Comparison of ENCODE assay signal across 1 cellular context in the genomic region with DNA sequence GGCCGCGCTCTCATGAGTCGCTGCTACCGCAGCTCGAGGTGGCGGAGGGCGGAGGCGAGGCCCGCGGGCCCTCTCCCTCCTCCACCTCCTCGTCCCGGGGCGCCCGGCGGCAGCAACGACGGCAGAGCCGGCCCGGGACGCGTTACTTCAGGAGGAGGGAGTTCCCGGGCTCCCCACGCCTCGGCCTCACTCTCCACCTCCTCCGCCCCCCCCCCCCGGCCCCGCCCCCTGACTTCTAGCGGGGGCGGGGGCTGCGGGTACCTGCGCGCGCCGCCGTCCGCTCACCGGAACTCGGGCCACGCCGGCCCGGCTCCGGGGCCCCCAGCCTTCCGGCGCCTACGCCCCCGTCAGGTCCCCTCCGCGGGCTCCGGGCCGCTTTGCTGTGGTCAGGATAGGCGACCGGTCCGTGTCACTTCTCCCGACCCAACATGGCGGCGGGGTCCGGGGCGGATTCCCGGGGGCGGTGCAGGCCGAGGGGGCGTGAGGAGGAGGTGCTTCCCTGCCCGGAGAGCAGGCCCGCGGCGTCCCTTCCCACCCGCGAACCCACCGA.
A peak's percentile ranks its signal among the peaks of the same experiment; 100 is the strongest.
TF ChIP-seq lines count a peak whose summit lies in the region.

Gene YES1 (minus strand): TSS at position 120 of the 550 bp plus-strand sequence. CDS start 55,415 bp downstream, outside the sequence.

TF ChIP-seq in H1, 55 proteins besides CTCF, POLR2A, EP300 and RAD21 (continued from another document):
- 0 out of 2 replicates have a peak, but pooled peaks have one; percentile 52 for TF ChIP-seq RBBP5 (IDR thresholded peaks at IDR 0.05; ENCODE audit: borderline replicate concordance, low read depth, low read length)
- TF ChIP-seq CREB1 (IDR thresholded peaks at IDR 0.05), result peak; percentile 58
- TF ChIP-seq PHF8 (conservative IDR thresholded peaks at IDR 0.05; ENCODE audit: low read depth, low read length), result peak; percentile 53; the same call in 1 of the 2 replicates
- no peak for TF ChIP-seq JUN (IDR thresholded peaks at IDR 0.05; ENCODE audit: low read depth, low read length)
- peak; percentile 77 for TF ChIP-seq KDM4A (IDR thresholded peaks at IDR 0.05; ENCODE audit: low read depth, low read length, severe bottlenecking)
TF ChIP-seq in H1: peak in this region for 11.
